8 cellular contexts compared by ENCODE assay signal in the genomic region with DNA sequence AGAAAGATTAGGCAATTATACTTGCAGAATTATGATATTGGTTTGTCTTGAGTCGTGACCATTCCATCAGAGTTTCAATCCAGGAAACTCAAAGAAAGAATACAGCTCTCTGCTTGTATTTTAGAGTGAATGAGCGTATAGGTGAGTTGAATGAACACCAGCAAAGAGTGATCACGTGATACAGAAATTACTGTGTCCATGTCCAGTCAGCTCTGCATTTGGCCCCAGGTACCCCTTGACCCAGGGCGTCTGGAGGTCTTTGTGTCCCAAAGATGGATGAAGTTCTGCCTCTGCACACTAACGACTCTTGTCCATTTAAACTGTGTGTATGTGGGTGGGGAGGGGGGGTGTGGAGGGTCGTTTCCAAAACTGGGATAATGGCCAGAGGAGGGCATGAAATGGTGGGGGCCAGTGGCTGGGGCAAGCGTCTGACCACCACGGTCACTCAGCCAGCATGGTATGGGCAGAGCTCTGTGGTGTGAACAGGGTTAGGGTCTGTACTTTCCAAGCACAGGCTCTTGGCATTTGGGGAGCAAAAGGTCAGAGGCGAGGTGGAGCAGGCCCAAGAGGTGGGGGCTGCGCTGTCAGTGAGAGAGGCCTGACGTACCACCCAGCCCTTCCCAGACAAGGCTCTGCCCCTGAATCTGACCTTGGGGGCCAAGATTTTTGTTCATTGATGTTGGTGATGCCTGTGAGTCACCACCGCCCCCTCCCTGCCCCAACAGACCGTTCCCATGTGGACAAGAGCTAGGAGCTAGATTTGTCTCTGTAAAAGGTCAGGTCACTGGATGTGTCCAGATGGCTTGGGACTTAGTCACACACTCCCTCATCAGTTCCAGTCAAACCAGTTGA. TPM values are rescaled to one million over a fixed set of nuclear protein-coding genes. Genes with fewer than 3 reads are reported as not detected.
DNase-seq lines count a peak whose midpoint lies in the region; ATAC-seq and TF ChIP-seq lines count a peak whose summit lies in the region.

No MANE protein-coding gene starts in this region.

- peaks cover 20 to 39% of the 10 kb centered on the region in 2 donors for H3K27me3 Mint-ChIP-seq in T-cell

- TF ChIP-seq CTCF in gastroesophageal sphincter (IDR thresholded peaks at IDR 0.05): no peak

- peaks cover 50% of the 10 kb centered on the region for H3K27me3 ChIP-seq in gastroesophageal sphincter

- H3K4me3 ChIP-seq in gastroesophageal sphincter: peak overlapping the region in 1 of 2 donors; percentile 73

- CTCF ChIA-PET in T-cell (lab: Charles Lee): interaction anchor here (0.6 to 0.9 kb wide), 4 partner anchors 16 to 241 kb away, joined by 3 to 4 read pairs (median 3); no protein-coding TSS in a partner anchor

- H3K4me3 Mint-ChIP-seq in T-cell: peak overlapping the region in 2 of 3 donors; percentile 17 to 21

- no peak overlapping the region for H3K27ac Mint-ChIP-seq in T-cell

- no peak for ATAC-seq in T-cell (replicated peaks in 1 of 4)
- ATAC-seq in gastroesophageal sphincter: no peak
- peak; percentile 50 for ATAC-seq in sciatic nerve
- no peak for ATAC-seq in HG03439 (IDR thresholded peaks at IDR 0.05; ENCODE audit: unreplicated experiment)

- DNase-seq in ELR (ENCODE audit: low read depth) (peak; percentile 73), T-cell (no peak), sciatic nerve (ENCODE audit: low spot score) (no peak), LoVo (ENCODE audit: low spot score) (no peak), cerebellar cortex (ENCODE audit: low spot score) (no peak), NCI-H82 (lab: John Stamatoyannopoulos, UW) (no peak)

- no peaks in the 10 kb centered on the region for H3K9me3 ChIP-seq in gastroesophageal sphincter

- H3K36me3 ChIP-seq in gastroesophageal sphincter: no peaks in the 10 kb centered on the region

- peak overlapping the region in 3 of 4 donors; percentile 76 to 89 (median 80) for H3K27ac ChIP-seq in gastroesophageal sphincter

- peaks cover 0 to 28% (median 10%) of the 10 kb centered on the region in 3 donors for H3K4me1 ChIP-seq in gastroesophageal sphincter

- 50 to 56% methylated on average over 3 to 10 of the region's 13 CpGs for WGBS in gastroesophageal sphincter (ENCODE audit: low coverage in 1 of 2), 2 donors

- H3K4me1 Mint-ChIP-seq in T-cell: no peaks in the 10 kb centered on the region

- POLR2A ChIA-PET in T-cell (lab: Charles Lee): no interaction called here

- intact Hi-C loops in sciatic nerve (cut with DNase I): no loop called here

- no peak for TF ChIP-seq POLR2A in gastroesophageal sphincter (IDR thresholded peaks at IDR 0.05)

- no peaks in the 10 kb centered on the region for H3K36me3 Mint-ChIP-seq in T-cell

- TF ChIP-seq EP300 in gastroesophageal sphincter (IDR thresholded peaks at IDR 0.05): no peak

- no peaks in the 10 kb centered on the region for H3K9me3 Mint-ChIP-seq in T-cell

RNA-seq across cellular contexts. Expression of gene PTPRE, which starts 1.4 kb away (rescaled TPM):
- total RNA-seq in T-cell: 10 to 100 TPM; 23.2 to 69.2 (median 32.2) TPM
- total RNA-seq in gastroesophageal sphincter: 10 to 100 TPM in 1 of 4 donors, 1 to 10 TPM in 3; 6.4 to 16.4 (median 8.5) TPM
- 53.0 TPM for total RNA-seq in sciatic nerve

RNA-seq across cellular contexts. Expression of gene CLRN3, which starts 15.6 kb away (rescaled TPM):
- not detected for total RNA-seq in T-cell
- not detected for total RNA-seq in gastroesophageal sphincter
- total RNA-seq in sciatic nerve: not detected
